ENCODE assay signal across 8 cellular contexts in genomic region chr14:93185333-93185688, GRCh38. TPM values are rescaled to one million over a fixed set of nuclear protein-coding genes. Genes with fewer than 3 reads are reported as not detected.
A peak's percentile ranks its signal among the peaks of the same experiment; 100 is the strongest.
DNase-seq lines count a peak whose midpoint lies in the region; ATAC-seq, FAIRE-seq and TF ChIP-seq lines count a peak whose summit lies in the region.

No MANE protein-coding gene starts in this region.

- no peak overlapping the region for H2AK5ac ChIP-seq in mesendoderm (ENCODE audit: low read length)

- WGBS in mesendoderm (ENCODE audit: extremely low coverage, insufficient coverage, low lambda C conversion rate): no CpG with 5 or more reads among the region's 11 CpGs
- WGBS in aorta, 2 donors: 0% methylated on average over 11 of the region's 11 CpGs

- H3K36me3 ChIP-seq in GM06990 (ENCODE audit: control insufficient read depth, insufficient read depth, low read length) (no peaks in the 10 kb centered on the region; the same call in 1 of the 2 replicates), brain microvascular endothelial cell (replicated peaks) (no peaks in the 10 kb centered on the region), mesendoderm (ENCODE audit: control insufficient read depth, insufficient read depth, low read length) (no peaks in the 10 kb centered on the region), aorta (ENCODE audit: control insufficient read depth in 1 of 2, insufficient read depth in 2 of 2, low read length in 1 of 2) (no peaks in the 10 kb centered on the region)

- peak overlapping the region; percentile 94 for H3K18ac ChIP-seq in mesendoderm (ENCODE audit: low read length)

- H4K8ac ChIP-seq in mesendoderm (ENCODE audit: low read depth, low read length): no peak overlapping the region

- peaks cover 7% of the 10 kb centered on the region for H3K79me1 ChIP-seq in mesendoderm (ENCODE audit: low read length)

- no peak overlapping the region for H4K5ac ChIP-seq in mesendoderm (ENCODE audit: low read length)

- peak overlapping the region; percentile 99 for H3K4me3 ChIP-seq in GM06990 (replicated peaks; ENCODE audit: low read depth, low read length)
- peak overlapping the region; percentile 95 for H3K4me3 ChIP-seq in brain microvascular endothelial cell (ENCODE audit: low read depth, low read length)
- H3K4me3 ChIP-seq in mesendoderm (ENCODE audit: low read length): peak overlapping the region; percentile 96
- peak overlapping the region; percentile 47 to 55 for H3K4me3 ChIP-seq in aorta (ENCODE audit: low read length in 2 of 2)

- no peak for TF ChIP-seq CTCF in GM06990 (IDR thresholded peaks at IDR 0.05; ENCODE audit: insufficient read depth, low read length, poor library complexity, severe bottlenecking)
- TF ChIP-seq CTCF in brain microvascular endothelial cell (IDR thresholded peaks at IDR 0.05; ENCODE audit: low read depth, low read length, missing control alignments): no peak

- peak overlapping the region; percentile 100 for H3K4me2 ChIP-seq in mesendoderm (ENCODE audit: low read length)

- no peak overlapping the region for H3K4ac ChIP-seq in mesendoderm (ENCODE audit: low read depth, low read length)

- peak; percentile 1 for ATAC-seq in HG03432 (IDR thresholded peaks at IDR 0.05; ENCODE audit: unreplicated experiment)
- ATAC-seq in aorta (ENCODE audit: low FRiP score): no peak
- ATAC-seq in GM18520 (IDR thresholded peaks at IDR 0.05; ENCODE audit: unreplicated experiment): no peak

- H3K79me2 ChIP-seq in mesendoderm (ENCODE audit: control insufficient read depth, insufficient read depth, low read length): peaks cover 11% of the 10 kb centered on the region

- peak overlapping the region; percentile 91 for H3K56ac ChIP-seq in mesendoderm (ENCODE audit: low read length)

- H2BK5ac ChIP-seq in mesendoderm (ENCODE audit: low read length): no peak overlapping the region

- H3K27ac ChIP-seq in brain microvascular endothelial cell: peak overlapping the region; percentile 69
- peak overlapping the region; percentile 100 for H3K27ac ChIP-seq in mesendoderm (ENCODE audit: low read depth, low read length)
- H3K27ac ChIP-seq in aorta (ENCODE audit: low read depth in 1 of 2, low read length in 2 of 2): peak overlapping the region; percentile 66 to 74

- H3K9me3 ChIP-seq in aorta (ENCODE audit: control insufficient read depth, low read length): no peaks in the 10 kb centered on the region

- peaks cover 2% of the 10 kb centered on the region for H3K4me1 ChIP-seq in mesendoderm (ENCODE audit: control insufficient read depth, low read depth, low read length)
- H3K4me1 ChIP-seq in aorta (ENCODE audit: control insufficient read depth in 1 of 2, insufficient read depth in 2 of 2, low read length in 2 of 2): peaks cover 0 to 2% of the 10 kb centered on the region in 2 donors

- DNase-seq in GM06990 (ENCODE audit: extremely low read depth, insufficient read length) (no peak), brain microvascular endothelial cell (no peak), mesendoderm (no peak), aorta (no peak), RCC 7860 (ENCODE audit: low spot score) (no peak), NCI-H2081 (lab: John Stamatoyannopoulos, UW) (no peak)

- intact Hi-C loops in aorta (cut with DNase I): loop anchor here in 1 of 2 donors (2.0 kb wide), 1 partner anchor 21 kb away; the partner anchor contains the start of genes GON7 and UBR7

- FAIRE-seq in RCC 7860 (lab: Jason Lieb, UNC): no peak

- no peaks in the 10 kb centered on the region for H3K27me3 ChIP-seq in GM06990 (replicated peaks; ENCODE audit: control insufficient read depth, insufficient read depth, low read length)
- no peaks in the 10 kb centered on the region for H3K27me3 ChIP-seq in brain microvascular endothelial cell (replicated peaks)
- H3K27me3 ChIP-seq in mesendoderm (ENCODE audit: insufficient read depth, low read length, poor library complexity): no peaks in the 10 kb centered on the region
- no peaks in the 10 kb centered on the region for H3K27me3 ChIP-seq in aorta (ENCODE audit: control insufficient read depth in 1 of 2, insufficient read depth in 2 of 2, low read length in 1 of 2)

- H3K9ac ChIP-seq in mesendoderm (ENCODE audit: low read length): peak overlapping the region; percentile 94

- in situ Hi-C loops in brain microvascular endothelial cell (cut with HindIII; ENCODE audit: low pct_ligation_motif_present, low sequenced_read_pairs): no loop called here

- no peak overlapping the region for H2BK15ac ChIP-seq in mesendoderm (replicated peaks; ENCODE audit: low read depth)

- H2BK120ac ChIP-seq in mesendoderm (ENCODE audit: low read depth, low read length): no peak overlapping the region

- no peak overlapping the region for H3K23ac ChIP-seq in mesendoderm (ENCODE audit: low read length)

RNA-seq across cellular contexts. Expression of gene LYSET, which starts 0.2 kb away (rescaled TPM):
- 31.1 TPM for polyA plus RNA-seq in mesendoderm (2013, experiment 1 of 2)
- 29.8 TPM for polyA plus RNA-seq in mesendoderm (2013, experiment 2 of 2)
- total RNA-seq in aorta: 10 to 100 TPM; 12.7 to 13.7 TPM
- polyA plus RNA-seq in aorta: 10 to 100 TPM; 17.1 to 42.2 TPM

RNA-seq across cellular contexts. Expression of gene MOAP1, which starts 0.6 kb away (rescaled TPM):
- polyA plus RNA-seq in mesendoderm (2013, experiment 1 of 2): 8.7 TPM
- polyA plus RNA-seq in mesendoderm (2013, experiment 2 of 2): 8.4 TPM
- 10 to 100 TPM; 22.0 to 22.8 TPM for total RNA-seq in aorta
- polyA plus RNA-seq in aorta: 10 to 100 TPM; 37.6 to 38.7 TPM

RNA-seq across cellular contexts. Expression of gene GON7, which starts 21.6 kb away (rescaled TPM):
- polyA plus RNA-seq in mesendoderm (2013, experiment 1 of 2): 14.1 TPM
- polyA plus RNA-seq in mesendoderm (2013, experiment 2 of 2): 12.2 TPM
- total RNA-seq in aorta: 1 to 10 TPM; 4.9 to 7.4 TPM
- polyA plus RNA-seq in aorta: 10 to 100 TPM; 12.5 to 17.3 TPM

RNA-seq across cellular contexts. Expression of gene UBR7, which starts 21.7 kb away (rescaled TPM):
- 23.3 TPM for polyA plus RNA-seq in mesendoderm (2013, experiment 1 of 2)
- 24.0 TPM for polyA plus RNA-seq in mesendoderm (2013, experiment 2 of 2)
- total RNA-seq in aorta: 10 to 100 TPM; 15.7 to 18.0 TPM
- 10 to 100 TPM; 14.7 to 18.5 TPM for polyA plus RNA-seq in aorta
